Comparison of ENCODE assay signal across 1 cellular context in the genomic region with DNA sequence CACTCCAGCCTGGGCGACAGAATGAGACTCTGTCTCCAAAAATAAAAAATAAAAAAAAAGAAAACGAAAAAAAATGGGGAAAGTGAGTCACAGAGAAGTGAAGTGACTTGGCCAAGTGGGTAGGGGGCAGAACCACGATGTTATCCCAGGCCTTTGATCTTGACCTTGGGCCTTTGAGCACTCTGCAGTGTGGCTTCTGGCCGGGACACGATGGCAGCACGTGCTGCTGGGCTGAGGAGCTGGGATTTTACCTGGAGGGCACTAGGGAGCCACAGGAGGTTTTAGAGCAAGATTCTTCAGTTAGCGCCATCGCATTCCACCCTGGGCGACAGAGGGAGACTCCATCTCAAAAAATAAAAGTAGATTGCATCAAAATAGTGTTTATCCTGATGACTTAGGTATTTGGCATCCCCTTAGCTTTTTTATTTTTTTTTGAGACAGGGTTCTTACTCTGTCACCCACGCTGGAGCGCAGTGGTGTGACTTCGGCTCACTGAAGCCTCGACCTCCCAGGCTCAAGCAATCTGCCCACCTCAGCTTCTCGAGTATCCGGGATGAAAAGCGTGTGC.
A peak's percentile ranks its signal among the peaks of the same experiment; 100 is the strongest.
TF ChIP-seq lines count a peak whose summit lies in the region.

No MANE protein-coding gene starts in this region.

TF ChIP-seq in HepG2, 621 proteins besides CTCF, POLR2A, EP300 and RAD21 (continued from another document and continues in another):
- TF ChIP-seq, protein P1, sequence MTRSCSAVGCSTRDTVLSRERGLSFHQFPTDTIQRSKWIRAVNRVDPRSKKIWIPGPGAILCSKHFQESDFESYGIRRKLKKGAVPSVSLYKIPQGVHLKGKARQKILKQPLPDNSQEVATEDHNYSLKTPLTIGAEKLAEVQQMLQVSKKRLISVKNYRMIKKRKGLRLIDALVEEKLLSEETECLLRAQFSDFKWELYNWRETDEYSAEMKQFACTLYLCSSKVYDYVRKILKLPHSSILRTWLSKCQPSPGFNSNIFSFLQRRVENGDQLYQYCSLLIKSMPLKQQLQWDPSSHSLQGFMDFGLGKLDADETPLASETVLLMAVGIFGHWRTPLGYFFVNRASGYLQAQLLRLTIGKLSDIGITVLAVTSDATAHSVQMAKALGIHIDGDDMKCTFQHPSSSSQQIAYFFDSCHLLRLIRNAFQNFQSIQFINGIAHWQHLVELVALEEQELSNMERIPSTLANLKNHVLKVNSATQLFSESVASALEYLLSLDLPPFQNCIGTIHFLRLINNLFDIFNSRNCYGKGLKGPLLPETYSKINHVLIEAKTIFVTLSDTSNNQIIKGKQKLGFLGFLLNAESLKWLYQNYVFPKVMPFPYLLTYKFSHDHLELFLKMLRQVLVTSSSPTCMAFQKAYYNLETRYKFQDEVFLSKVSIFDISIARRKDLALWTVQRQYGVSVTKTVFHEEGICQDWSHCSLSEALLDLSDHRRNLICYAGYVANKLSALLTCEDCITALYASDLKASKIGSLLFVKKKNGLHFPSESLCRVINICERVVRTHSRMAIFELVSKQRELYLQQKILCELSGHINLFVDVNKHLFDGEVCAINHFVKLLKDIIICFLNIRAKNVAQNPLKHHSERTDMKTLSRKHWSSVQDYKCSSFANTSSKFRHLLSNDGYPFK (CRISPR knock-in tag; IDR thresholded peaks at IDR 0.05; ENCODE audit: borderline replicate concordance): no peak
- TF ChIP-seq AGO2 (optimal IDR thresholded peaks at IDR 0.05; ENCODE audit: low read depth, low read length) (no peak), REL (CRISPR knock-in tag; conservative IDR thresholded peaks at IDR 0.05) (no peak), ZFP1 (CRISPR knock-in tag; IDR thresholded peaks at IDR 0.05) (0 out of 2 replicates have a peak, but pooled peaks have one; percentile 33), ZNF552 (CRISPR knock-in tag; IDR thresholded peaks at IDR 0.05; ENCODE audit: borderline replicate concordance) (no peak), SOX5 (CRISPR knock-in tag; IDR thresholded peaks at IDR 0.05; ENCODE audit: borderline replicate concordance) (peak; percentile 41; the same call in 1 of the 2 replicates), ZNF264 (CRISPR knock-in tag; IDR thresholded peaks at IDR 0.05) (no peak), ZNF484 (CRISPR knock-in tag; IDR thresholded peaks at IDR 0.05; ENCODE audit: borderline replicate concordance, low read depth) (no peak), ATF1 (CRISPR knock-in tag; IDR thresholded peaks at IDR 0.05) (no peak), DNMT3B (CRISPR knock-in tag; conservative IDR thresholded peaks at IDR 0.05) (no peak), CAMTA2 (CRISPR knock-in tag; IDR thresholded peaks at IDR 0.05; ENCODE audit: borderline replicate concordance) (no peak), TP53 (CRISPR knock-in tag; conservative IDR thresholded peaks at IDR 0.05) (no peak), MTA1 (CRISPR knock-in tag; IDR thresholded peaks at IDR 0.05; ENCODE audit: borderline replicate concordance) (peak; percentile 24; the same call in 1 of the 2 replicates), ZNF879 (CRISPR knock-in tag; IDR thresholded peaks at IDR 0.05) (0 out of 2 replicates have a peak, but pooled peaks have one; percentile 20), SMARCC2 (IDR thresholded peaks at IDR 0.05) (no peak), ZNF749 (CRISPR knock-in tag; IDR thresholded peaks at IDR 0.05; ENCODE audit: borderline replicate concordance) (no peak), CENPX (CRISPR knock-in tag; IDR thresholded peaks at IDR 0.05) (no peak), ZNF724P (CRISPR knock-in tag; IDR thresholded peaks at IDR 0.05; ENCODE audit: borderline replicate concordance) (no peak), MIER2 (CRISPR knock-in tag; IDR thresholded peaks at IDR 0.05) (no peak), KDM5A (IDR thresholded peaks at IDR 0.05; ENCODE audit: borderline replicate concordance, low read length) (no peak), CCAR2 (optimal IDR thresholded peaks at IDR 0.05; ENCODE audit: low read depth, low read length) (no peak), FOXO1 (CRISPR knock-in tag; IDR thresholded peaks at IDR 0.05) (no peak), TAF1 (CRISPR knock-in tag; IDR thresholded peaks at IDR 0.05) (no peak), NKX3-1 (CRISPR knock-in tag; IDR thresholded peaks at IDR 0.05) (no peak), MEIS2 (CRISPR knock-in tag; IDR thresholded peaks at IDR 0.05) (no peak), TBX2 (CRISPR knock-in tag; IDR thresholded peaks at IDR 0.05; ENCODE audit: borderline replicate concordance) (peak; percentile 38; the same call in 1 of the 2 replicates), NONO (IDR thresholded peaks at IDR 0.05) (no peak), NONO (CRISPR knock-in tag; conservative IDR thresholded peaks at IDR 0.05) (no peak), ZNF367 (CRISPR knock-in tag; IDR thresholded peaks at IDR 0.05; ENCODE audit: borderline replicate concordance) (no peak), FOSL2 (CRISPR knock-in tag; IDR thresholded peaks at IDR 0.05) (peak; percentile 55), NR2F6 (IDR thresholded peaks at IDR 0.05) (peak; percentile 60), NR2F6 (CRISPR knock-in tag; IDR thresholded peaks at IDR 0.05) (peak; percentile 63), TCF7 (IDR thresholded peaks at IDR 0.05; ENCODE audit: low read depth) (peak; percentile 77), FOXA1 (IDR thresholded peaks at IDR 0.05) (no peak), FOXA1 (CRISPR knock-in tag; IDR thresholded peaks at IDR 0.05) (no peak), ZNF331 (CRISPR knock-in tag; IDR thresholded peaks at IDR 0.05) (peak; percentile 51), ZFP36L1 (CRISPR knock-in tag; IDR thresholded peaks at IDR 0.05) (no peak), HOXA7 (CRISPR knock-in tag; IDR thresholded peaks at IDR 0.05) (no peak), ZMYM2 (CRISPR knock-in tag; IDR thresholded peaks at IDR 0.05) (no peak), KAT2B (IDR thresholded peaks at IDR 0.05; ENCODE audit: borderline replicate concordance, low read depth, low read length) (no peak), ZNF766 (CRISPR knock-in tag; IDR thresholded peaks at IDR 0.05; ENCODE audit: borderline replicate concordance) (no peak), POGZ (CRISPR knock-in tag; IDR thresholded peaks at IDR 0.05) (no peak)
- TF ChIP-seq, protein P2, sequence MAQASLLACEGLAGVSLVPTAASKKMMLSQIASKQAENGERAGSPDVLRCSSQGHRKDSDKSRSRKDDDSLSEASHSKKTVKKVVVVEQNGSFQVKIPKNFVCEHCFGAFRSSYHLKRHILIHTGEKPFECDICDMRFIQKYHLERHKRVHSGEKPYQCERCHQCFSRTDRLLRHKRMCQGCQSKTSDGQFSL (CRISPR knock-in tag; IDR thresholded peaks at IDR 0.05): no peak
- TF ChIP-seq, protein P3, sequence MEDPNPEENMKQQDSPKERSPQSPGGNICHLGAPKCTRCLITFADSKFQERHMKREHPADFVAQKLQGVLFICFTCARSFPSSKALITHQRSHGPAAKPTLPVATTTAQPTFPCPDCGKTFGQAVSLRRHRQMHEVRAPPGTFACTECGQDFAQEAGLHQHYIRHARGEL (CRISPR knock-in tag; IDR thresholded peaks at IDR 0.05): no peak
- TF ChIP-seq, protein P4, sequence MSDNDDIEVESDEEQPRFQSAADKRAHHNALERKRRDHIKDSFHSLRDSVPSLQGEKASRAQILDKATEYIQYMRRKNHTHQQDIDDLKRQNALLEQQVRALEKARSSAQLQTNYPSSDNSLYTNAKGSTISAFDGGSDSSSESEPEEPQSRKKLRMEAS (IDR thresholded peaks at IDR 0.05): peak; percentile 84
- TF ChIP-seq, protein P5, sequence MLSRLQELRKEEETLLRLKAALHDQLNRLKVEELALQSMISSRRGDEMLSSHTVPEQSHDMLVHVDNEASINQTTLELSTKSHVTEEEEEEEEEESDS (CRISPR knock-in tag; IDR thresholded peaks at IDR 0.05; ENCODE audit: borderline replicate concordance): no peak
- TF ChIP-seq, protein P6, sequence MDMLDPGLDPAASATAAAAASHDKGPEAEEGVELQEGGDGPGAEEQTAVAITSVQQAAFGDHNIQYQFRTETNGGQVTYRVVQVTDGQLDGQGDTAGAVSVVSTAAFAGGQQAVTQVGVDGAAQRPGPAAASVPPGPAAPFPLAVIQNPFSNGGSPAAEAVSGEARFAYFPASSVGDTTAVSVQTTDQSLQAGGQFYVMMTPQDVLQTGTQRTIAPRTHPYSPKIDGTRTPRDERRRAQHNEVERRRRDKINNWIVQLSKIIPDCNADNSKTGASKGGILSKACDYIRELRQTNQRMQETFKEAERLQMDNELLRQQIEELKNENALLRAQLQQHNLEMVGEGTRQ (IDR thresholded peaks at IDR 0.05; ENCODE audit: low read depth, low read length): no peak
- TF ChIP-seq, protein P6 (CRISPR knock-in tag; IDR thresholded peaks at IDR 0.05; ENCODE audit: borderline replicate concordance): no peak
- TF ChIP-seq, protein P7, sequence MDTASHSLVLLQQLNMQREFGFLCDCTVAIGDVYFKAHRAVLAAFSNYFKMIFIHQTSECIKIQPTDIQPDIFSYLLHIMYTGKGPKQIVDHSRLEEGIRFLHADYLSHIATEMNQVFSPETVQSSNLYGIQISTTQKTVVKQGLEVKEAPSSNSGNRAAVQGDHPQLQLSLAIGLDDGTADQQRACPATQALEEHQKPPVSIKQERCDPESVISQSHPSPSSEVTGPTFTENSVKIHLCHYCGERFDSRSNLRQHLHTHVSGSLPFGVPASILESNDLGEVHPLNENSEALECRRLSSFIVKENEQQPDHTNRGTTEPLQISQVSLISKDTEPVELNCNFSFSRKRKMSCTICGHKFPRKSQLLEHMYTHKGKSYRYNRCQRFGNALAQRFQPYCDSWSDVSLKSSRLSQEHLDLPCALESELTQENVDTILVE (CRISPR knock-in tag; IDR thresholded peaks at IDR 0.05): no peak
- TF ChIP-seq, protein P8, sequence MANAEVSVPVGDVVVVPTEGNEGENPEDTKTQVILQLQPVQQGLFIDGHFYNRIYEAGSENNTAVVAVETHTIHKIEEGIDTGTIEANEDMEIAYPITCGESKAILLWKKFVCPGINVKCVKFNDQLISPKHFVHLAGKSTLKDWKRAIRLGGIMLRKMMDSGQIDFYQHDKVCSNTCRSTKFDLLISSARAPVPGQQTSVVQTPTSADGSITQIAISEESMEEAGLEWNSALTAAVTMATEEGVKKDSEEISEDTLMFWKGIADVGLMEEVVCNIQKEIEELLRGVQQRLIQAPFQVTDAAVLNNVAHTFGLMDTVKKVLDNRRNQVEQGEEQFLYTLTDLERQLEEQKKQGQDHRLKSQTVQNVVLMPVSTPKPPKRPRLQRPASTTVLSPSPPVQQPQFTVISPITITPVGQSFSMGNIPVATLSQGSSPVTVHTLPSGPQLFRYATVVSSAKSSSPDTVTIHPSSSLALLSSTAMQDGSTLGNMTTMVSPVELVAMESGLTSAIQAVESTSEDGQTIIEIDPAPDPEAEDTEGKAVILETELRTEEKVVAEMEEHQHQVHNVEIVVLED (CRISPR knock-in tag; IDR thresholded peaks at IDR 0.05; ENCODE audit: borderline replicate concordance): no peak
- TF ChIP-seq, protein P9, sequence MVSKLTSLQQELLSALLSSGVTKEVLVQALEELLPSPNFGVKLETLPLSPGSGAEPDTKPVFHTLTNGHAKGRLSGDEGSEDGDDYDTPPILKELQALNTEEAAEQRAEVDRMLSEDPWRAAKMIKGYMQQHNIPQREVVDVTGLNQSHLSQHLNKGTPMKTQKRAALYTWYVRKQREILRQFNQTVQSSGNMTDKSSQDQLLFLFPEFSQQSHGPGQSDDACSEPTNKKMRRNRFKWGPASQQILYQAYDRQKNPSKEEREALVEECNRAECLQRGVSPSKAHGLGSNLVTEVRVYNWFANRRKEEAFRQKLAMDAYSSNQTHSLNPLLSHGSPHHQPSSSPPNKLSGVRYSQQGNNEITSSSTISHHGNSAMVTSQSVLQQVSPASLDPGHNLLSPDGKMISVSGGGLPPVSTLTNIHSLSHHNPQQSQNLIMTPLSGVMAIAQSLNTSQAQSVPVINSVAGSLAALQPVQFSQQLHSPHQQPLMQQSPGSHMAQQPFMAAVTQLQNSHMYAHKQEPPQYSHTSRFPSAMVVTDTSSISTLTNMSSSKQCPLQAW (CRISPR knock-in tag; IDR thresholded peaks at IDR 0.05): no peak
- TF ChIP-seq, protein P10, sequence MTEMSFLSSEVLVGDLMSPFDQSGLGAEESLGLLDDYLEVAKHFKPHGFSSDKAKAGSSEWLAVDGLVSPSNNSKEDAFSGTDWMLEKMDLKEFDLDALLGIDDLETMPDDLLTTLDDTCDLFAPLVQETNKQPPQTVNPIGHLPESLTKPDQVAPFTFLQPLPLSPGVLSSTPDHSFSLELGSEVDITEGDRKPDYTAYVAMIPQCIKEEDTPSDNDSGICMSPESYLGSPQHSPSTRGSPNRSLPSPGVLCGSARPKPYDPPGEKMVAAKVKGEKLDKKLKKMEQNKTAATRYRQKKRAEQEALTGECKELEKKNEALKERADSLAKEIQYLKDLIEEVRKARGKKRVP (CRISPR knock-in tag; IDR thresholded peaks at IDR 0.05): no peak
- TF ChIP-seq, protein P11, sequence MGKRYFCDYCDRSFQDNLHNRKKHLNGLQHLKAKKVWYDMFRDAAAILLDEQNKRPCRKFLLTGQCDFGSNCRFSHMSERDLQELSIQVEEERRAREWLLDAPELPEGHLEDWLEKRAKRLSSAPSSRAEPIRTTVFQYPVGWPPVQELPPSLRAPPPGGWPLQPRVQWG (CRISPR knock-in tag; IDR thresholded peaks at IDR 0.05; ENCODE audit: borderline replicate concordance, low read depth): no peak
- TF ChIP-seq, protein P12, sequence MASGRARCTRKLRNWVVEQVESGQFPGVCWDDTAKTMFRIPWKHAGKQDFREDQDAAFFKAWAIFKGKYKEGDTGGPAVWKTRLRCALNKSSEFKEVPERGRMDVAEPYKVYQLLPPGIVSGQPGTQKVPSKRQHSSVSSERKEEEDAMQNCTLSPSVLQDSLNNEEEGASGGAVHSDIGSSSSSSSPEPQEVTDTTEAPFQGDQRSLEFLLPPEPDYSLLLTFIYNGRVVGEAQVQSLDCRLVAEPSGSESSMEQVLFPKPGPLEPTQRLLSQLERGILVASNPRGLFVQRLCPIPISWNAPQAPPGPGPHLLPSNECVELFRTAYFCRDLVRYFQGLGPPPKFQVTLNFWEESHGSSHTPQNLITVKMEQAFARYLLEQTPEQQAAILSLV (CRISPR knock-in tag; IDR thresholded peaks at IDR 0.05; ENCODE audit: borderline replicate concordance): 0 out of 2 replicates have a peak, but pooled peaks have one; percentile 6
